Comparison of ENCODE assay signal across 30 cellular contexts in the genomic region with DNA sequence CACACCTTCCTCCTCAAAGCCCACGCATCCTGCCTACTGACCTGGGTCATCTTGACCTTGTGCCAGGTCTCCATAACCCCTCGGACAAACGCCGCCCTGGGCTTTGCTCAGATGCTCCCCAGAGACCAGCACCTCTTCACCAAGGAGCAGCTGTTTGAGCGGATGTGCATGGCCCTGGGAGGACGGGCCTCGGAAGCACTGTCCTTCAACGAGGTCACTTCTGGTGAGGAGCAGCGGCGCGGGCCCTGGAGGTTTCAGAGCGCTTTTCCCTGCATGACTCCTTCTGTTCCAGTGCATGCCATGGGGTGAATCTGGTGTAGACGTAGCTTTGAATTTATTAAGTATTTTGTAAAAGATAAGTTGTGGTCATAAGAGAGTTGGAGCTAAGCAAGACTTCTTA. TPM values are rescaled to one million over a fixed set of nuclear protein-coding genes. Genes with fewer than 3 reads are reported as not detected.
"Had no signal": no experiment of that assay in that cellular context is flagged by ENCODE, and none has a peak within 500 bp of the region (broad histone marks: within the 10 kb centered on the region; RNA-seq: fewer than 3 reads in every experiment).

No MANE protein-coding gene starts in this region.

- ATAC-seq: left colon, left lung, lower lobe of right lung, natural killer cell, right cardiac atrium, sciatic nerve had no signal

- H3K36me3 ChIP-seq: neural progenitor cell, ovary had no signal

- H3K4me3 ChIP-seq: left lung, lower lobe of right lung, neural progenitor cell, ovary, prostate gland, skin epidermis, stomach, testis, thyroid gland, transverse colon, upper lobe of left lung, vagina had no signal

- H3K27me3 Mint-ChIP-seq: naive B cell had no signal

- H3K27ac Mint-ChIP-seq: naive B cell, natural killer cell, neural progenitor cell had no signal

- DNase-seq: hypothalamus; immature natural killer cell; kidney; left lung; lower lobe of right lung; mammary epithelial cell; mesenchymal stem cell; naive B cell; natural killer cell; nephron progenitor cell; ovary; retina; right cardiac atrium; stimulated activated CD4-positive, alpha-beta T cell treated with anti-CD3 and anti-CD28 coated beads, Interleukin-12 subunit alpha, Interleukin-12 subunit beta, amount 100 ng/mL, for 4 hours; stimulated activated CD4-positive, alpha-beta T cell treated with anti-CD3 and anti-CD28 coated beads, Interleukin-15, amount 100 ng/mL, for 24 hours; stimulated activated CD4-positive, alpha-beta T cell treated with anti-CD3 and anti-CD28 coated beads, Interleukin-2, amount 100 ng/mL, for 24 hours; stimulated activated CD4-positive, alpha-beta T cell treated with anti-CD3 and anti-CD28 coated beads, Interleukin-4, amount 100 ng/mL, for 1 hour; stimulated activated naive CD4-positive, alpha-beta T cell; stomach; testis; thyroid gland; transverse colon; upper lobe of left lung had no signal

- H3K9ac ChIP-seq: neural progenitor cell had no signal

- H2AFZ ChIP-seq: neural progenitor cell had no signal

- H3K36me3 Mint-ChIP-seq: natural killer cell had no signal

- H3K4me1 ChIP-seq: lower lobe of right lung, neural progenitor cell, prostate gland, testis, thyroid gland, vagina had no signal

- H3K4me2 ChIP-seq: neural progenitor cell had no signal

- H3K9me3 ChIP-seq: left lung, lower lobe of right lung, ovary, prostate gland, stomach, testis, thyroid gland, transverse colon, upper lobe of left lung, vagina had no signal

- H3K27ac ChIP-seq: left lung, lower lobe of right lung, neural progenitor cell, ovary, prostate gland, skin epidermis, stomach, testis, thyroid gland, transverse colon, upper lobe of left lung, vagina had no signal

- H3K4me3 Mint-ChIP-seq: immature natural killer cell, naive B cell, natural killer cell, nephron progenitor cell, neural progenitor cell had no signal

- H3K27me3 ChIP-seq: left lung, neural progenitor cell, ovary, stomach, testis, thyroid gland, transverse colon, upper lobe of left lung, vagina had no signal

- H3K9me3 Mint-ChIP-seq: immature natural killer cell, naive B cell, natural killer cell, nephron progenitor cell, neural progenitor cell had no signal

RNA-seq across cellular contexts. Expression of a gene that starts 22.6 kb away (rescaled TPM):
- total RNA-seq: right cardiac atrium, sciatic nerve, urinary bladder had no signal
- polyA plus RNA-seq: right cardiac atrium had no signal
